ENCODE assay signal across 15 cellular contexts in genomic region chr1:181503130-181503810, GRCh38. TPM values are rescaled to one million over a fixed set of nuclear protein-coding genes. Genes with fewer than 3 reads are reported as not detected.
DNase-seq lines count a peak whose midpoint lies in the region; ATAC-seq, FAIRE-seq and TF ChIP-seq lines count a peak whose summit lies in the region.
"Had no signal": no experiment of that assay in that cellular context is flagged by ENCODE, and none has a peak within 500 bp of the region (broad histone marks: within the 10 kb centered on the region; RNA-seq: fewer than 3 reads in every experiment).

No MANE protein-coding gene starts in this region.

- ATAC-seq in GM19035 (IDR thresholded peaks at IDR 0.05; ENCODE audit: unreplicated experiment) = no peak
- ATAC-seq in stimulated activated naive B cell treated with anti-CD40 and anti-IgM and Interleukin-4, amounts not matched to agents 10 μg/mL and 1 μg/mL and 100 μg/mL, for 72 hours (replicated peaks) = no peak

- H3K36me3 Mint-ChIP-seq in IgD-negative memory B cell = no peaks in the 10 kb centered on the region
- H3K36me3 Mint-ChIP-seq in nephron (ENCODE audit: low read depth) = no peaks in the 10 kb centered on the region
- no peaks in the 10 kb centered on the region for H3K36me3 Mint-ChIP-seq in stimulated activated naive B cell treated with anti-CD40 and anti-IgM and Interleukin-4, amounts not matched to agents 10 μg/mL and 1 μg/mL and 100 μg/mL, for 72 hours
- H3K36me3 Mint-ChIP-seq: activated naive CD8-positive, alpha-beta T cell; WTC11 had no signal

- H3K27me3 Mint-ChIP-seq in IgD-negative memory B cell (no peaks in the 10 kb centered on the region), nephron (ENCODE audit: low read depth) (peaks cover 11% of the 10 kb centered on the region)
- peaks cover 4 to 16% of the 10 kb centered on the region in 2 donors for H3K27me3 Mint-ChIP-seq in stimulated activated naive B cell treated with anti-CD40 and anti-IgM and Interleukin-4, amounts not matched to agents 10 μg/mL and 1 μg/mL and 100 μg/mL, for 72 hours

- FAIRE-seq in bronchial epithelial cell (lab: Jason Lieb, UNC) = peak; percentile 32

- H3K9me3 Mint-ChIP-seq in IgD-negative memory B cell = peaks cover 0 to 2% (median 0%) of the 10 kb centered on the region in 3 donors
- no peaks in the 10 kb centered on the region for H3K9me3 Mint-ChIP-seq in nephron
- peaks cover 0 to 3% of the 10 kb centered on the region in 2 donors for H3K9me3 Mint-ChIP-seq in stimulated activated naive B cell treated with anti-CD40 and anti-IgM and Interleukin-4, amounts not matched to agents 10 μg/mL and 1 μg/mL and 100 μg/mL, for 72 hours
- H3K9me3 Mint-ChIP-seq: WTC11 had no signal

- no peaks in the 10 kb centered on the region for H3K36me3 ChIP-seq in bronchial epithelial cell (ENCODE audit: control insufficient read depth, insufficient read depth, low read length)
- H3K36me3 ChIP-seq in WERI-Rb-1 = no peaks in the 10 kb centered on the region
- H3K36me3 ChIP-seq: SJSA1 had no signal

- H3K27ac Mint-ChIP-seq in IgD-negative memory B cell (peak overlapping the region in 2 of 3 donors; percentile 67 to 97), nephron (peak overlapping the region; percentile 59 to 85 (median 78))
- H3K27ac Mint-ChIP-seq in stimulated activated naive B cell treated with anti-CD40 and anti-IgM and Interleukin-4, amounts not matched to agents 10 μg/mL and 1 μg/mL and 100 μg/mL, for 72 hours = no peak overlapping the region
- H3K27ac Mint-ChIP-seq: activated naive CD8-positive, alpha-beta T cell; WTC11 had no signal

- no peak for TF ChIP-seq CTCF in AG10803 (conservative IDR thresholded peaks at IDR 0.05; ENCODE audit: low read length)
- no peak for TF ChIP-seq CTCF in bronchial epithelial cell (IDR thresholded peaks at IDR 0.05; ENCODE audit: insufficient read depth, low read length, severe bottlenecking)
- no peak for TF ChIP-seq CTCF in nephron (IDR thresholded peaks at IDR 0.05; ENCODE audit: unreplicated experiment in 3 of 3)
- no peak for TF ChIP-seq CTCF in WERI-Rb-1 (IDR thresholded peaks at IDR 0.05; ENCODE audit: low read depth, low read length)

- DNase-seq in AG10803 (ENCODE audit: low read depth) (peak; percentile 21), bronchial epithelial cell (ENCODE audit: low read depth) (peak; percentile 43), NCI-H345 treated with DMSO at 0.1 percent for 48 hours (lab: John Stamatoyannopoulos, UW; ENCODE audit: unreplicated experiment) (no peak), WERI-Rb-1 (no peak)
- no peak for DNase-seq in stimulated activated naive B cell treated with anti-CD40 and anti-IgM and Interleukin-4, amounts not matched to agents 10 μg/mL and 1 μg/mL and 100 μg/mL, for 72 hours
- DNase-seq: ACHN, cerebellar nuclear complex, DMS53, NCI-H1436 treated with DMSO at 0.1 percent for 48 hours had no signal

- H3K27me3 ChIP-seq in bronchial epithelial cell (ENCODE audit: control insufficient read depth, insufficient read depth, low read length) = no peaks in the 10 kb centered on the region
- peaks cover 3% of the 10 kb centered on the region for H3K27me3 ChIP-seq in WERI-Rb-1 (ENCODE audit: insufficient read depth, low read depth, severe bottlenecking)
- H3K27me3 ChIP-seq: SJSA1 had no signal

- H3K4me1 Mint-ChIP-seq in IgD-negative memory B cell (peaks cover 41 to 46% (median 43%) of the 10 kb centered on the region in 3 donors), nephron (peaks cover 30% of the 10 kb centered on the region)
- peaks cover 32 to 49% of the 10 kb centered on the region in 2 donors for H3K4me1 Mint-ChIP-seq in stimulated activated naive B cell treated with anti-CD40 and anti-IgM and Interleukin-4, amounts not matched to agents 10 μg/mL and 1 μg/mL and 100 μg/mL, for 72 hours

- H3K4me3 ChIP-seq in AG10803 (ENCODE audit: low read length) (no peak overlapping the region), bronchial epithelial cell (ENCODE audit: low read depth, low read length) (no peak overlapping the region), WERI-Rb-1 (ENCODE audit: low read depth, low read length) (no peak overlapping the region)
- H3K4me3 ChIP-seq: SJSA1 had no signal

- H3K9me3 ChIP-seq in WERI-Rb-1 (ENCODE audit: severe bottlenecking) = no peaks in the 10 kb centered on the region
- H3K9me3 ChIP-seq: SJSA1 had no signal

- H3K27ac ChIP-seq in WERI-Rb-1 = no peak overlapping the region
- H3K27ac ChIP-seq: SJSA1 had no signal

- peak overlapping the region in 2 of 4 donors; percentile 56 to 65 for H3K4me3 Mint-ChIP-seq in IgD-negative memory B cell
- H3K4me3 Mint-ChIP-seq in nephron = peak overlapping the region in 1 of 3 experiments; percentile 35
- no peak overlapping the region for H3K4me3 Mint-ChIP-seq in stimulated activated naive B cell treated with anti-CD40 and anti-IgM and Interleukin-4, amounts not matched to agents 10 μg/mL and 1 μg/mL and 100 μg/mL, for 72 hours
- H3K4me3 Mint-ChIP-seq: activated naive CD8-positive, alpha-beta T cell; WTC11 had no signal

RNA-seq across cellular contexts. Expression of gene CACNA1E, which starts 20.0 kb away (rescaled TPM):
- 0.16 TPM for polyA plus RNA-seq in IgD-negative memory B cell
- total RNA-seq in bronchial epithelial cell = under 0.01 TPM in 1 of 2 replicates, not detected in the other
- total RNA-seq: SJSA1 had no signal

Comparison
In these comparisons a context has a peak if more than half of its experiments do, and no peak if none do; other contexts are left out.
1. DNase-seq: peak in AG10803 (single experiment) and bronchial epithelial cell (single experiment); none in NCI-H345 treated with DMSO at 0.1 percent for 48 hours (single experiment), stimulated activated naive B cell treated with anti-CD40 and anti-IgM and Interleukin-4, amounts not matched to agents 10 μg/mL and 1 μg/mL and 100 μg/mL, for 72 hours (single experiment) and WERI-Rb-1 (single experiment).